12 cellular contexts compared by ENCODE assay signal in genomic region chr12:47828008-47828966, GRCh38. TPM values are rescaled to one million over a fixed set of nuclear protein-coding genes. Genes with fewer than 3 reads are reported as not detected.
A peak's percentile ranks its signal among the peaks of the same experiment; 100 is the strongest.
DNase-seq lines count a peak whose midpoint lies in the region; ATAC-seq and TF ChIP-seq lines count a peak whose summit lies in the region.
"Had no signal": no experiment of that assay in that cellular context is flagged by ENCODE, and none has a peak within 500 bp of the region (broad histone marks: within the 10 kb centered on the region; RNA-seq: fewer than 3 reads in every experiment).

No MANE protein-coding gene starts in this region.

- H3K4me3 Mint-ChIP-seq in H9 = no peak overlapping the region
- peak overlapping the region; percentile 71 for H3K4me3 Mint-ChIP-seq in activated T-helper 1 cell treated with anti-CD3 and anti-CD28 coated beads, Interleukin-12 subunit alpha, Interleukin-12 subunit beta, Interleukin-2, Interleukin-4 antibody, amounts not matched to agents 30 ng/mL and 10 ng/mL and 1 ng/mL, durations not matched to agents 14 hours and 24 hours and 36 hours

- H4K5ac ChIP-seq in H9 (ENCODE audit: insufficient read length, low read depth, low read length) = no peak overlapping the region

- no peak overlapping the region for H3K14ac ChIP-seq in H9 (ENCODE audit: insufficient read depth, low read length)

- ATAC-seq in left ventricle myocardium superior = peak; percentile 73
- no peak for ATAC-seq in HG02840 (IDR thresholded peaks at IDR 0.05; ENCODE audit: low FRiP score, unreplicated experiment)

- H4K91ac ChIP-seq in H9 (ENCODE audit: insufficient read length, low read depth, low read length) = no peak overlapping the region

- H2AFZ ChIP-seq in H9 (ENCODE audit: low read length) = no peak overlapping the region

- H4K8ac ChIP-seq in H9 (replicated peaks; ENCODE audit: insufficient read length, low read depth, low read length) = no peak overlapping the region

- no peak overlapping the region for H2BK20ac ChIP-seq in H9 (ENCODE audit: low read depth, low read length, poor library complexity, severe bottlenecking)

- H3K36me3 ChIP-seq in spleen (no peaks in the 10 kb centered on the region), MG63 (no peaks in the 10 kb centered on the region)

- no peaks in the 10 kb centered on the region for H3K79me2 ChIP-seq in H9 (ENCODE audit: insufficient read depth, low read length)

- TF ChIP-seq CTCF in H9 (conservative IDR thresholded peaks at IDR 0.05) (no peak), spleen (IDR thresholded peaks at IDR 0.05 in 8 of 11, conservative IDR thresholded peaks at IDR 0.05 in 3 of 11) (no peak)

- WGBS in H9 (ENCODE audit: extremely low coverage, insufficient read length, low lambda C conversion rate) = no CpG with 5 or more reads among the region's 14 CpGs
- 61 to 80% (median 72%) methylated on average over 12 to 14 of the region's 14 CpGs for WGBS in spleen, 5 donors

- H3K4me2 ChIP-seq in H9 (ENCODE audit: insufficient read depth, insufficient read length, low read length) = no peak overlapping the region

- no peak overlapping the region for H2AK5ac ChIP-seq in H9 (ENCODE audit: insufficient read length, low read length)

- TF ChIP-seq POLR2A in spleen (IDR thresholded peaks at IDR 0.05) = no peak

- no peak overlapping the region for H3K56ac ChIP-seq in H9 (ENCODE audit: insufficient read length, low read depth, low read length)

- H3K23ac ChIP-seq in H9 (ENCODE audit: insufficient read length, low read depth, low read length) = no peak overlapping the region

- H2BK12ac ChIP-seq in H9 (ENCODE audit: insufficient read length, low read depth, low read length) = no peak overlapping the region

- no peaks in the 10 kb centered on the region for H3K36me3 Mint-ChIP-seq in H9 (ENCODE audit: insufficient read depth in 1 of 3, low read depth in 3 of 3)
- H3K36me3 Mint-ChIP-seq in activated T-helper 1 cell treated with anti-CD3 and anti-CD28 coated beads, Interleukin-12 subunit alpha, Interleukin-12 subunit beta, Interleukin-2, Interleukin-4 antibody, amounts not matched to agents 30 ng/mL and 10 ng/mL and 1 ng/mL, durations not matched to agents 14 hours and 24 hours and 36 hours (ENCODE audit: low read depth) = peaks cover 11% of the 10 kb centered on the region

- no peak overlapping the region for H3K9ac ChIP-seq in H9 (ENCODE audit: extremely low read depth, insufficient read length, low read length)

- H3K18ac ChIP-seq in H9 (ENCODE audit: insufficient read length, low read depth, low read length) = no peak overlapping the region

- H3K9me3 Mint-ChIP-seq in H9 = no peaks in the 10 kb centered on the region; a peak in 2 of 5 replicates
- no peaks in the 10 kb centered on the region for H3K9me3 Mint-ChIP-seq in activated T-helper 1 cell treated with anti-CD3 and anti-CD28 coated beads, Interleukin-12 subunit alpha, Interleukin-12 subunit beta, Interleukin-2, Interleukin-4 antibody, amounts not matched to agents 30 ng/mL and 10 ng/mL and 1 ng/mL, durations not matched to agents 14 hours and 24 hours and 36 hours

- H3K9me3 ChIP-seq in H9 (ENCODE audit: control insufficient read depth, low read depth, low read length) (no peaks in the 10 kb centered on the region), spleen (no peaks in the 10 kb centered on the region), MG63 (no peaks in the 10 kb centered on the region)

- 0 out of 7 replicates have a peak overlapping the region, but pooled peaks of 1 of the 3 experiments have one; percentile 59 for H3K27ac Mint-ChIP-seq in H9
- peak overlapping the region; percentile 86 for H3K27ac Mint-ChIP-seq in activated T-helper 1 cell treated with anti-CD3 and anti-CD28 coated beads, Interleukin-12 subunit alpha, Interleukin-12 subunit beta, Interleukin-2, Interleukin-4 antibody, amounts not matched to agents 30 ng/mL and 10 ng/mL and 1 ng/mL, durations not matched to agents 14 hours and 24 hours and 36 hours

- H3K4me1 ChIP-seq in H9 (ENCODE audit: insufficient read depth, low read length) = 0 out of 2 replicates have a peak, but pooled peaks cover 7% of the 10 kb centered on the region
- peaks cover 20 to 100% (median 79%) of the 10 kb centered on the region in 6 donors for H3K4me1 ChIP-seq in spleen

- H4K20me1 ChIP-seq in H9 (ENCODE audit: control insufficient read depth, insufficient read depth, insufficient read length) = no peaks in the 10 kb centered on the region

- H3K4me1 Mint-ChIP-seq in H9 = peaks cover 26 to 40% of the 10 kb centered on the region in 2 experiments
- H3K4me1 Mint-ChIP-seq in activated T-helper 1 cell treated with anti-CD3 and anti-CD28 coated beads, Interleukin-12 subunit alpha, Interleukin-12 subunit beta, Interleukin-2, Interleukin-4 antibody, amounts not matched to agents 30 ng/mL and 10 ng/mL and 1 ng/mL, durations not matched to agents 14 hours and 24 hours and 36 hours (ENCODE audit: low read depth) = peaks cover 92% of the 10 kb centered on the region

- no peak overlapping the region for H3T11ph ChIP-seq in H9 (ENCODE audit: low read length)

- DNase-seq in H9 = no peak
- DNase-seq in activated T-helper 1 cell treated with anti-CD3 and anti-CD28 coated beads, Interleukin-12 subunit alpha, Interleukin-12 subunit beta, Interleukin-2, Interleukin-4 antibody, amounts not matched to agents 30 ng/mL and 10 ng/mL and 1 ng/mL, durations not matched to agents 14 hours and 24 hours and 36 hours (ENCODE audit: low spot score) = no peak
- DNase-seq in left ventricle myocardium superior = peak; percentile 72
- DNase-seq in spleen = peak; percentile 56
- DNase-seq in NCI-H2196 (lab: John Stamatoyannopoulos, UW; ENCODE audit: unreplicated experiment) = no peak
- DNase-seq in MG63 = no peak
- DNase-seq in GM03348 (ENCODE audit: low spot score) = no peak
- DNase-seq: cerebellar nuclear complex; GF-D8; NCI-H2227 treated with DMSO at 0.1 percent for 48 hours; stimulated activated CD4-positive, alpha-beta T cell treated with anti-CD3 and anti-CD28 coated beads, Interleukin-2, amount 100 ng/mL, for 24 hours had no signal

- no peak overlapping the region for H2BK120ac ChIP-seq in H9 (ENCODE audit: low read depth, low read length, poor library complexity, severe bottlenecking)

- H3K4ac ChIP-seq in H9 (ENCODE audit: low read depth, low read length) = no peak overlapping the region

- H3K79me1 ChIP-seq in H9 (ENCODE audit: insufficient read depth, low read depth, low read length, poor library complexity, severe bottlenecking) = no peaks in the 10 kb centered on the region

- no peak overlapping the region for H2BK5ac ChIP-seq in H9 (ENCODE audit: insufficient read length, low read length)

- H3K27me3 ChIP-seq in H9 (ENCODE audit: insufficient read depth, low read length) (no peaks in the 10 kb centered on the region), spleen (replicated peaks in 1 of 7) (no peaks in the 10 kb centered on the region), MG63 (no peaks in the 10 kb centered on the region)

- intact Hi-C loops in activated T-helper 1 cell treated with anti-CD3 and anti-CD28 coated beads, Interleukin-12 subunit alpha, Interleukin-12 subunit beta, Interleukin-2, Interleukin-4 antibody, amounts not matched to agents 30 ng/mL and 10 ng/mL and 1 ng/mL, durations not matched to agents 14 hours and 24 hours and 36 hours (cut with micrococcal nuclease) = no loop called here
- intact Hi-C loops in left ventricle myocardium superior (cut with micrococcal nuclease) (no loop called here), spleen (cut with DNase I; ENCODE audit: low total_unique reads) (no loop called here)

- peaks cover under 1% of the 10 kb centered on the region for H3K27me3 Mint-ChIP-seq in H9 (ENCODE audit: low read depth)
- H3K27me3 Mint-ChIP-seq in activated T-helper 1 cell treated with anti-CD3 and anti-CD28 coated beads, Interleukin-12 subunit alpha, Interleukin-12 subunit beta, Interleukin-2, Interleukin-4 antibody, amounts not matched to agents 30 ng/mL and 10 ng/mL and 1 ng/mL, durations not matched to agents 14 hours and 24 hours and 36 hours (ENCODE audit: insufficient read depth) = no peaks in the 10 kb centered on the region

- no peak overlapping the region for H3K27ac ChIP-seq in H9 (ENCODE audit: insufficient read length, low read depth, low read length)
- peak overlapping the region; percentile 35 to 82 (median 74) for H3K27ac ChIP-seq in spleen

- H3K4me3 ChIP-seq in spleen = no peak overlapping the region
- no peak overlapping the region for H3K4me3 ChIP-seq in MG63

- H2BK15ac ChIP-seq in H9 (ENCODE audit: low read depth, low read length) = 0 out of 2 replicates have a peak overlapping the region, but pooled peaks have one; percentile 53

- H3K23me2 ChIP-seq in H9 (ENCODE audit: insufficient read length, low read depth, low read length, poor library complexity, severe bottlenecking) = no peaks in the 10 kb centered on the region

RNA-seq across cellular contexts. Expression of gene HDAC7, which starts 8.6 kb away (rescaled TPM):
- total RNA-seq in H9 (2021) (69.3 and 72.1 TPM in 2 replicates), left ventricle myocardium superior (35.4 TPM), spleen (100 to 1,000 TPM in 5 of 7 donors, 10 to 100 TPM in 2; 74.9 to 158 (median 132) TPM)
- 453 and 466 TPM in 2 replicates for total RNA-seq in activated T-helper 1 cell treated with anti-CD3 and anti-CD28 coated beads, Interleukin-12 subunit alpha, Interleukin-12 subunit beta, Interleukin-2, Interleukin-4 antibody, amounts not matched to agents 30 ng/mL and 10 ng/mL and 1 ng/mL, durations not matched to agents 14 hours and 24 hours and 36 hours
- 10 to 100 TPM; 39.6 to 76.7 (median 52.2) TPM for polyA plus RNA-seq in spleen
- 30.5 and 31.5 TPM in 2 replicates for total RNA-seq in MG63 (2014; rRNA removed; shearing (Covaris generic); ENCODE audit: low replicate concordance)

RNA-seq across cellular contexts. Expression of gene SLC48A1, which starts 55.2 kb away (rescaled TPM):
- total RNA-seq in H9 (2021) = 10.6 TPM in 2 replicates
- total RNA-seq in activated T-helper 1 cell treated with anti-CD3 and anti-CD28 coated beads, Interleukin-12 subunit alpha, Interleukin-12 subunit beta, Interleukin-2, Interleukin-4 antibody, amounts not matched to agents 30 ng/mL and 10 ng/mL and 1 ng/mL, durations not matched to agents 14 hours and 24 hours and 36 hours = 12.7 TPM in 2 replicates
- 23.7 TPM for total RNA-seq in left ventricle myocardium superior
- 10 to 100 TPM; 20.2 to 66.4 (median 42.3) TPM for total RNA-seq in spleen
- 10 to 100 TPM in 1 of 3 donors, 1 to 10 TPM in 2; 8.4 to 24.1 (median 9.5) TPM for polyA plus RNA-seq in spleen
- total RNA-seq in MG63 (2014; rRNA removed; shearing (Covaris generic); ENCODE audit: low replicate concordance) = 14.2 and 17.6 TPM in 2 replicates

Comparison
In these comparisons a context has a peak if more than half of its experiments do, and no peak if none do; other contexts are left out.
1. DNase-seq: peak in left ventricle myocardium superior (single experiment) and spleen (single experiment); none in H9 (single experiment), activated T-helper 1 cell treated with anti-CD3 and anti-CD28 coated beads, Interleukin-12 subunit alpha, Interleukin-12 subunit beta, Interleukin-2, Interleukin-4 antibody, amounts not matched to agents 30 ng/mL and 10 ng/mL and 1 ng/mL, durations not matched to agents 14 hours and 24 hours and 36 hours (single experiment), NCI-H2196 (single experiment), MG63 (single experiment) and GM03348 (single experiment).